ENCODE assay signal across 24 cellular contexts in genomic region chr7:69699949-69700715, GRCh38.
"Had no signal": no experiment of that assay in that cellular context is flagged by ENCODE, and none has a peak within 500 bp of the region (broad histone marks: within the 10 kb centered on the region; RNA-seq: fewer than 3 reads in every experiment).

No MANE protein-coding gene starts in this region.

- ATAC-seq: naive thymus-derived CD8-positive, alpha-beta T cell; right lobe of liver; stimulated activated memory B cell treated with anti-CD40 and anti-IgM and Interleukin-4, amounts not matched to agents 10 μg/mL and 1 μg/mL and 100 μg/mL, for 72 hours had no signal

- H3K9me3 ChIP-seq: left lung, right lobe of liver, stomach, transverse colon had no signal

- H3K4me3 Mint-ChIP-seq: activated naive CD8-positive, alpha-beta T cell treated with anti-CD3 and anti-CD28 coated beads for 36 hours; immature natural killer cell; mesothelial cell of epicardium; naive thymus-derived CD8-positive, alpha-beta T cell; neural progenitor cell; stimulated activated memory B cell treated with anti-CD40 and anti-IgM and Interleukin-4, amounts not matched to agents 10 μg/mL and 1 μg/mL and 100 μg/mL, for 72 hours had no signal

- H3K36me3 ChIP-seq: left lung, neural progenitor cell, right lobe of liver, stomach, transverse colon had no signal

- H3K4me1 ChIP-seq: left lung had no signal

- DNase-seq: activated CD4-positive, alpha-beta T cell treated with anti-CD3 and anti-CD28 coated beads for 4 hours; activated CD4-positive, alpha-beta T cell treated with anti-CD3 and anti-CD28 coated beads, Interleukin-2, amount 50 U/mL, for 48 hours; activated CD4-positive, CD25-positive, alpha-beta regulatory T cell; activated naive CD4-positive, alpha-beta T cell treated with Interleukin-2 at 50 U/mL for 16 hours; activated naive CD8-positive, alpha-beta T cell treated with anti-CD3 and anti-CD28 coated beads for 36 hours; activated T-cell treated with anti-CD3 and anti-CD28 coated beads, Interleukin-2, amount 50 U/mL, for 48 hours; central memory CD4-positive, alpha-beta T cell; dermis blood vessel endothelial cell; effector CD8-positive, alpha-beta T cell; erythroblast; foreskin fibroblast; immature natural killer cell; left lung; naive thymus-derived CD8-positive, alpha-beta T cell; posterior cingulate gyrus; right lobe of liver; stimulated activated CD4-positive, alpha-beta T cell treated with anti-CD3 and anti-CD28 coated beads, Interleukin-15, amount 100 ng/mL, for 24 hours; stomach; transverse colon had no signal

- H3K36me3 Mint-ChIP-seq: activated naive CD8-positive, alpha-beta T cell treated with anti-CD3 and anti-CD28 coated beads for 36 hours; immature natural killer cell; mesothelial cell of epicardium; naive thymus-derived CD8-positive, alpha-beta T cell; stimulated activated memory B cell treated with anti-CD40 and anti-IgM and Interleukin-4, amounts not matched to agents 10 μg/mL and 1 μg/mL and 100 μg/mL, for 72 hours had no signal

- H3K27ac Mint-ChIP-seq: activated naive CD8-positive, alpha-beta T cell treated with anti-CD3 and anti-CD28 coated beads for 36 hours; immature natural killer cell; mesothelial cell of epicardium; naive thymus-derived CD8-positive, alpha-beta T cell; neural progenitor cell; stimulated activated memory B cell treated with anti-CD40 and anti-IgM and Interleukin-4, amounts not matched to agents 10 μg/mL and 1 μg/mL and 100 μg/mL, for 72 hours had no signal

- H3K9me3 Mint-ChIP-seq: activated naive CD8-positive, alpha-beta T cell treated with anti-CD3 and anti-CD28 coated beads for 36 hours; immature natural killer cell; mesothelial cell of epicardium; naive thymus-derived CD8-positive, alpha-beta T cell; stimulated activated memory B cell treated with anti-CD40 and anti-IgM and Interleukin-4, amounts not matched to agents 10 μg/mL and 1 μg/mL and 100 μg/mL, for 72 hours had no signal

- H3K4me3 ChIP-seq: hepatocyte, left lung, neural progenitor cell, right lobe of liver, skin epidermis, stomach, transverse colon had no signal

- H3K27me3 Mint-ChIP-seq: activated naive CD8-positive, alpha-beta T cell treated with anti-CD3 and anti-CD28 coated beads for 36 hours; stimulated activated memory B cell treated with anti-CD40 and anti-IgM and Interleukin-4, amounts not matched to agents 10 μg/mL and 1 μg/mL and 100 μg/mL, for 72 hours had no signal

- H3K27me3 ChIP-seq: hepatocyte, left lung, neural progenitor cell, right lobe of liver, stomach, transverse colon had no signal
